11 cellular contexts compared by ENCODE assay signal in the genomic region with DNA sequence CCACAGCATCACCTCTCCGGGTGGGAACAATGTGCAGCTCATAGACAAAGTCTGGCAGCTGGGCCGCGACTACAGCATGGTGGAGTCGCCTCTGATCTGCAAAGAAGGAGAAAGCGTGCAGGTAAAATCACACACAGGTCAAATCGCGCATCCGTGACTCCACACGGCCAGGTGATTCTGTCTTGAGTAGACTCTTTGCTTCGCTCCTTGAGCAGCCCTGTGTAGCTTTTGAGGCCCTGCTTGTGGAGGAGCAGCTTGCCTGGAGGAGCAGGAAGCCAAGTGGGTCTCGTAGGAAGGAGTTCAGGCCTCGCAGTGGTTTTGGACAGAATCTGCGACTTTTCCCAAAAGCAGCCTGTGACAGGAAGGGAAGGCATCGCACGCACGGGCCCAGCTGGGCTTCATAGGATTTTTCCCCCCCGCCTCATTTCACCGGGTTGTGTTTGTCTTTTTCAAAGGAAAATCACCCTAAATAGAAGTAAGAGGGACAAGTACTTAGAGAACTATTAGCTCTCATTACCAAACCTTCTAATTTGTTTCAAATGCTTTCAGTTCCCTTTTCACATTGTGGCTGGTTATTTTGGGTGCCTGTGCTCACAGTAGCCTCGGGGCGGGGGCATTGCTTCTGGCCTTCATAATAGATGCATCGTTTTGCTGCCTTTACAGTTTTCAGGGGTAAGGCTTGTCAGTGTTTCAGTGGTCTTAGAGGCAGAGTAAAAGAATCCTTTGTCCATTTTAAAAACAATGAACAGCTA.
DNase-seq lines count a peak whose midpoint lies in the region; ATAC-seq and TF ChIP-seq lines count a peak whose summit lies in the region.
"Had no signal": no experiment of that assay in that cellular context is flagged by ENCODE, and none has a peak within 500 bp of the region (broad histone marks: within the 10 kb centered on the region; RNA-seq: fewer than 3 reads in every experiment).

No MANE protein-coding gene starts in this region.

- H3K36me3 ChIP-seq in GM06990 (ENCODE audit: control insufficient read depth, insufficient read depth, low read length) (peaks cover 49% of the 10 kb centered on the region), KMS-11 (ENCODE audit: insufficient read depth) (peaks cover 7% of the 10 kb centered on the region; the same call in 1 of the 2 replicates)

- DNase-seq in GM06990 (ENCODE audit: extremely low read depth, insufficient read length) (peak; percentile 79), globus pallidus (ENCODE audit: low spot score) (peak; percentile 62), HCEC 1CT (no peak), RKO (ENCODE audit: low spot score) (no peak)
- DNase-seq in T-helper 2 cell treated with Interferon-gamma antibody and Interleukin-4, amounts not matched to agents 5 μg/mL and 100 μg/mL, for 36 hours (ENCODE audit: low spot score) = no peak
- no peak for DNase-seq in activated naive CD4-positive, alpha-beta T cell treated with Interleukin-2 at 50 U/mL for 16 hours
- DNase-seq: activated gamma-delta T cell; CD8-positive, alpha-beta memory T cell; naive thymus-derived CD4-positive, alpha-beta T cell had no signal

- H3K4me1 ChIP-seq in KMS-11 (ENCODE audit: low read depth, poor library complexity, severe bottlenecking) = peaks cover 13% of the 10 kb centered on the region

- H3K27me3 ChIP-seq in GM06990 (replicated peaks; ENCODE audit: control insufficient read depth, insufficient read depth, low read length) = no peaks in the 10 kb centered on the region
- no peaks in the 10 kb centered on the region for H3K27me3 ChIP-seq in KMS-11 (ENCODE audit: insufficient read depth, low read depth)

- no peak overlapping the region for H2AFZ ChIP-seq in KMS-11 (ENCODE audit: low read depth)

- H3K27me3 Mint-ChIP-seq in T-helper 2 cell treated with Interferon-gamma antibody and Interleukin-4, amounts not matched to agents 5 μg/mL and 100 μg/mL, for 36 hours (ENCODE audit: low read depth) = no peaks in the 10 kb centered on the region
- H3K27me3 Mint-ChIP-seq: CD8-positive, alpha-beta memory T cell; naive thymus-derived CD4-positive, alpha-beta T cell had no signal

- peak overlapping the region; percentile 7; the same call in 1 of the 2 replicates for H3K27ac ChIP-seq in KMS-11

- no peak overlapping the region; the same call in 1 of the 2 replicates for H3K4me2 ChIP-seq in KMS-11

- no peaks in the 10 kb centered on the region for H4K20me1 ChIP-seq in KMS-11 (ENCODE audit: insufficient read depth)

- H3K36me3 Mint-ChIP-seq in T-helper 2 cell treated with Interferon-gamma antibody and Interleukin-4, amounts not matched to agents 5 μg/mL and 100 μg/mL, for 36 hours (ENCODE audit: low read depth) = peaks cover 49% of the 10 kb centered on the region

- TF ChIP-seq CTCF in GM06990 (IDR thresholded peaks at IDR 0.05; ENCODE audit: insufficient read depth, low read length, poor library complexity, severe bottlenecking) (no peak), KMS-11 (conservative IDR thresholded peaks at IDR 0.05; ENCODE audit: low read depth, low read length) (no peak)

- H3K9ac ChIP-seq in KMS-11 = no peak overlapping the region

- H3K9me3 Mint-ChIP-seq in T-helper 2 cell treated with Interferon-gamma antibody and Interleukin-4, amounts not matched to agents 5 μg/mL and 100 μg/mL, for 36 hours = no peaks in the 10 kb centered on the region
- H3K9me3 Mint-ChIP-seq: CD8-positive, alpha-beta memory T cell; naive thymus-derived CD4-positive, alpha-beta T cell had no signal

- H3K27ac Mint-ChIP-seq in T-helper 2 cell treated with Interferon-gamma antibody and Interleukin-4, amounts not matched to agents 5 μg/mL and 100 μg/mL, for 36 hours = no peak overlapping the region
- H3K27ac Mint-ChIP-seq: naive thymus-derived CD4-positive, alpha-beta T cell had no signal

- H3K4me3 ChIP-seq in GM06990 (replicated peaks; ENCODE audit: low read depth, low read length) (no peak overlapping the region), KMS-11 (IDR thresholded peaks at IDR 0.05; ENCODE audit: insufficient read depth, low read depth, low read length) (no peak overlapping the region)

- H3K4me3 Mint-ChIP-seq in T-helper 2 cell treated with Interferon-gamma antibody and Interleukin-4, amounts not matched to agents 5 μg/mL and 100 μg/mL, for 36 hours = no peak overlapping the region
- H3K4me3 Mint-ChIP-seq: CD8-positive, alpha-beta memory T cell; naive thymus-derived CD4-positive, alpha-beta T cell had no signal

- peak; percentile 88 for ATAC-seq in GM21390 (IDR thresholded peaks at IDR 0.05; ENCODE audit: unreplicated experiment)
- ATAC-seq: naive thymus-derived CD4-positive, alpha-beta T cell had no signal

- no peaks in the 10 kb centered on the region for H3K4me1 Mint-ChIP-seq in T-helper 2 cell treated with Interferon-gamma antibody and Interleukin-4, amounts not matched to agents 5 μg/mL and 100 μg/mL, for 36 hours (ENCODE audit: low read depth)
- H3K4me1 Mint-ChIP-seq: CD8-positive, alpha-beta memory T cell had no signal

- H3K79me2 ChIP-seq in KMS-11 (ENCODE audit: insufficient read depth, low read depth) = no peaks in the 10 kb centered on the region

Comparison
In these comparisons a context has a peak if more than half of its experiments do, and no peak if none do; other contexts are left out.
1. DNase-seq: peak in GM06990 (single experiment) and globus pallidus (single experiment); none in T-helper 2 cell treated with Interferon-gamma antibody and Interleukin-4, amounts not matched to agents 5 μg/mL and 100 μg/mL, for 36 hours (single experiment), HCEC 1CT (single experiment), RKO (single experiment) and activated naive CD4-positive, alpha-beta T cell treated with Interleukin-2 at 50 U/mL for 16 hours (single experiment).